ENCODE assay signal across 8 cellular contexts in genomic region chr5:122629278-122629677, GRCh38.
"Had no signal": no experiment of that assay in that cellular context is flagged by ENCODE, and none has a peak within 500 bp of the region (broad histone marks: within the 10 kb centered on the region; RNA-seq: fewer than 3 reads in every experiment).

No MANE protein-coding gene starts in this region.

- H3K4me2 ChIP-seq: GM23338 had no signal

- H2AFZ ChIP-seq: GM23338 had no signal

- ATAC-seq: GM23338, K562 had no signal

- DNase-seq: H9, HCEC 1CT, KG1 had no signal

- H3K4me3 ChIP-seq: GM23338, K562 had no signal

- FAIRE-seq: H1, H54, HTR-8/SVneo, K562 had no signal
